8 cellular contexts compared by ENCODE assay signal in the genomic region with DNA sequence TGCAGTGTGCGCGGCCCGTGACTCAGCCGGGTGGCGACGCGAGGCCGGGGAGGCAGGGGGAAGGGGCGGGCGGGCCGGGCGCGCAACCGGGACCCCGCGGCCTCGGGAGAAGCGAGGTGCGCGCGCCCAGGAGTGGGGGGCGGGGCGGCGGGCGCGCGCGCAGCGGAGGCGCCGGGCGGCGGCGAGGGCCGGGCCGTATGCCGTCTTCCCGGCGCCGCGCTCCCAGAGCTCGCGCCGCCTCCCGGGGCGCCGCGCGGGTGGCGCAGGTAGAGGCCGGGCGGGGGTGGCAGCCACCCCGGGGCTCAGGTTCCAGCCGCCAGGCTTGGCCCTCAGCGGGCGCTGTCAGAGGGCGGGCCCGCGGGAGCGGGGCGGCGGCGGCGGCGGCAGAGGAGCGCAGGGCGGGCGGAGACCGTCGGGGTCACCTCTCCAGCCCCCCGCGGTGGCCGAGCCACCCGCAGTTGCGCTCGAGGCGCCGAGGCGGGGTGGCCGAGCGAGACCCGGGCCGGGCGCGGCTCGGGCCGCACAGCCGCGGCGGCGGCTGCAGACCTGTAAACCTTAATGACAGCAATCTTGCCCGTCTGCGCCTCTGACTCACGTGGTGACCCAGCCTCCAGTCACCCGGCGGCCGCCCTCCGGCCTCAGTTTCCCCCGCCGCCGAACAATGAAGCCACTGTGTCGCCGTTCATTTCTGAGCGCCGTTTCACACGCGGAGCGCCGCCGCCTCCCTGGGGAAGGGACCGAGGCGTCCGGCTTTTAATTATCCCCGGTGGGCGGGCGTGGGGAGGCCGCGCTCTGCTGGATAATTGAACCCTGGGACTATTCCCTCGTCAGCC. TPM values are rescaled to one million over a fixed set of nuclear protein-coding genes. Genes with fewer than 3 reads are reported as not detected.
DNase-seq lines count a peak whose midpoint lies in the region; ATAC-seq lines count a peak whose summit lies in the region.

No MANE protein-coding gene starts in this region.

- no peak overlapping the region for H3K27ac Mint-ChIP-seq in memory B cell

- H3K27me3 Mint-ChIP-seq in memory B cell, result peaks cover 12% of the 10 kb centered on the region

- no peaks in the 10 kb centered on the region for H3K9me3 Mint-ChIP-seq in memory B cell

- peaks cover 6% of the 10 kb centered on the region for H3K4me1 Mint-ChIP-seq in memory B cell

- peak overlapping the region; percentile 82 for H3K4me3 Mint-ChIP-seq in memory B cell

- peak; percentile 64 for ATAC-seq in GM21825 (IDR thresholded peaks at IDR 0.05; ENCODE audit: unreplicated experiment)
- peak; percentile 72 for ATAC-seq in memory B cell (ENCODE audit: low read depth)
- no peak for ATAC-seq in HG03378 (IDR thresholded peaks at IDR 0.05; ENCODE audit: unreplicated experiment)

- no peaks in the 10 kb centered on the region for H3K36me3 Mint-ChIP-seq in memory B cell

- DNase-seq in ELR (ENCODE audit: low read depth) (peak; percentile 81), NCI-H1092 treated with DMSO at 0.1 percent for 48 hours (lab: John Stamatoyannopoulos, UW) (peak; percentile 76), dermis blood vessel endothelial cell (peak; percentile 59), memory B cell (ENCODE audit: low spot score in 2 of 2) (peak; percentile 30 to 48)
- peak; percentile 63 to 69 for DNase-seq in activated CD4-positive, alpha-beta T cell treated with anti-CD3 and anti-CD28 coated beads for 4 hours
- DNase-seq in stimulated activated CD8-positive, alpha-beta memory T cell treated with anti-CD3 and anti-CD28 coated beads, Interleukin-2, amount 100 ng/mL, for 1 hour (ENCODE audit: low read depth in 2 of 2), result peak; percentile 27 to 30

RNA-seq across cellular contexts. Expression of gene SMAD7, which starts 25.3 kb away (rescaled TPM):
- 6.2 and 9.0 TPM in 2 replicates for total RNA-seq in dermis blood vessel endothelial cell

Comparison
In these comparisons a context has a peak if more than half of its experiments do, and no peak if none do; other contexts are left out.
1. DNase-seq: peak in every context shown above with its lines; median percentile 81 in ELR; 76 in NCI-H1092 treated with DMSO at 0.1 percent for 48 hours; 66 in activated CD4-positive, alpha-beta T cell treated with anti-CD3 and anti-CD28 coated beads for 4 hours; 59 in dermis blood vessel endothelial cell; 39 in memory B cell; 28 in stimulated activated CD8-positive, alpha-beta memory T cell treated with anti-CD3 and anti-CD28 coated beads, Interleukin-2, amount 100 ng/mL, for 1 hour.